ENCODE assay signal across 17 cellular contexts in genomic region chr10:131514454-131514853, GRCh38.
DNase-seq lines count a peak whose midpoint lies in the region; ATAC-seq, FAIRE-seq and TF ChIP-seq lines count a peak whose summit lies in the region.
"Had no signal": no experiment of that assay in that cellular context is flagged by ENCODE, and none has a peak within 500 bp of the region (broad histone marks: within the 10 kb centered on the region; RNA-seq: fewer than 3 reads in every experiment).

No MANE protein-coding gene starts in this region.

- peak in 1 of 2 donors; percentile 51 for ATAC-seq in stimulated activated naive B cell treated with anti-CD40 and anti-IgM and Interleukin-4, amounts not matched to agents 10 μg/mL and 1 μg/mL and 100 μg/mL, for 72 hours (replicated peaks)
- no peak for ATAC-seq in HG02938 (IDR thresholded peaks at IDR 0.05; ENCODE audit: unreplicated experiment)
- no peak for ATAC-seq in HG02870 (IDR thresholded peaks at IDR 0.05; ENCODE audit: unreplicated experiment)
- ATAC-seq: left ventricle myocardium superior had no signal

- H3K27me3 Mint-ChIP-seq in stimulated activated naive B cell treated with anti-CD40 and anti-IgM and Interleukin-4, amounts not matched to agents 10 μg/mL and 1 μg/mL and 100 μg/mL, for 72 hours = peaks cover 10 to 12% of the 10 kb centered on the region in 2 donors

- TF ChIP-seq POLR2A in esophagus squamous epithelium (IDR thresholded peaks at IDR 0.05) = no peak

- H3K36me3 Mint-ChIP-seq in stimulated activated naive B cell treated with anti-CD40 and anti-IgM and Interleukin-4, amounts not matched to agents 10 μg/mL and 1 μg/mL and 100 μg/mL, for 72 hours = no peaks in the 10 kb centered on the region
- H3K36me3 Mint-ChIP-seq: brain, naive B cell had no signal

- H4K20me1 ChIP-seq in hepatocyte (ENCODE audit: insufficient read depth, poor library complexity, severe bottlenecking) = no peaks in the 10 kb centered on the region

- H3K4me1 Mint-ChIP-seq in stimulated activated naive B cell treated with anti-CD40 and anti-IgM and Interleukin-4, amounts not matched to agents 10 μg/mL and 1 μg/mL and 100 μg/mL, for 72 hours = no peaks in the 10 kb centered on the region

- FAIRE-seq in RCC 7860 (lab: Jason Lieb, UNC) = peak; percentile 53

- peaks cover 0 to 6% of the 10 kb centered on the region in 2 donors for H3K9me3 Mint-ChIP-seq in stimulated activated naive B cell treated with anti-CD40 and anti-IgM and Interleukin-4, amounts not matched to agents 10 μg/mL and 1 μg/mL and 100 μg/mL, for 72 hours

- H3K4me1 ChIP-seq in hepatocyte (ENCODE audit: insufficient read depth) (no peaks in the 10 kb centered on the region), esophagus squamous epithelium (no peaks in the 10 kb centered on the region)
- H3K4me1 ChIP-seq: prostate gland, upper lobe of left lung had no signal

- intact Hi-C loops in esophagus squamous epithelium (cut with DNase I) = no loop called here

- no peaks in the 10 kb centered on the region for H3K79me2 ChIP-seq in hepatocyte

- H3K27ac Mint-ChIP-seq in stimulated activated naive B cell treated with anti-CD40 and anti-IgM and Interleukin-4, amounts not matched to agents 10 μg/mL and 1 μg/mL and 100 μg/mL, for 72 hours = no peak overlapping the region
- H3K27ac Mint-ChIP-seq: naive B cell had no signal

- no peak overlapping the region for H3K4me3 ChIP-seq in hepatocyte
- H3K4me3 ChIP-seq in esophagus squamous epithelium = no peak overlapping the region
- H3K4me3 ChIP-seq: prostate gland, upper lobe of left lung had no signal

- no peak overlapping the region for H3K4me2 ChIP-seq in hepatocyte
- H3K4me2 ChIP-seq: SK-N-SH had no signal

- no peaks in the 10 kb centered on the region for H3K9me2 ChIP-seq in hepatocyte (replicated peaks; ENCODE audit: insufficient read depth)
- H3K9me2 ChIP-seq: SK-N-SH had no signal

- H3K27ac ChIP-seq in hepatocyte (no peak overlapping the region), esophagus squamous epithelium (no peak overlapping the region)
- H3K27ac ChIP-seq: prostate gland, upper lobe of left lung had no signal

- 35% methylated on average over 12 of the region's 12 CpGs for WGBS in hepatocyte (ENCODE audit: low lambda C conversion rate, missing lambda C conversion rate)
- 22 to 30% methylated on average over 11 to 12 of the region's 12 CpGs for WGBS in esophagus squamous epithelium, 2 donors

- no peak overlapping the region for H3K4me3 Mint-ChIP-seq in stimulated activated naive B cell treated with anti-CD40 and anti-IgM and Interleukin-4, amounts not matched to agents 10 μg/mL and 1 μg/mL and 100 μg/mL, for 72 hours

- H3K27me3 ChIP-seq in hepatocyte (peaks cover 7% of the 10 kb centered on the region), esophagus squamous epithelium (peaks cover 0 to 29% (median 0%) of the 10 kb centered on the region in 4 donors)
- H3K27me3 ChIP-seq: upper lobe of left lung had no signal

- TF ChIP-seq CTCF in hepatocyte (IDR thresholded peaks at IDR 0.05; ENCODE audit: poor library complexity) (no peak), esophagus squamous epithelium (IDR thresholded peaks at IDR 0.05) (no peak)

- H3K36me3 ChIP-seq in hepatocyte (replicated peaks; ENCODE audit: insufficient read depth, low read depth) (no peaks in the 10 kb centered on the region), esophagus squamous epithelium (no peaks in the 10 kb centered on the region)
- H3K36me3 ChIP-seq: prostate gland, upper lobe of left lung had no signal

- DNase-seq in stimulated activated CD4-positive, alpha-beta T cell treated with anti-CD3 and anti-CD28 coated beads, Interleukin-15, amount 100 ng/mL, for 24 hours = peak; percentile 31
- no peak for DNase-seq in stimulated activated CD4-positive, alpha-beta T cell treated with anti-CD3 and anti-CD28 coated beads, Interleukin-4, amount 100 ng/mL, for 1 hour
- DNase-seq in RCC 7860 (ENCODE audit: low spot score) (peak; percentile 55), hepatocyte (ENCODE audit: low spot score) (peak; percentile 44), esophagus squamous epithelium (lab: John Stamatoyannopoulos, UW) (no peak)
- DNase-seq in stimulated activated naive B cell treated with anti-CD40 and anti-IgM and Interleukin-4, amounts not matched to agents 10 μg/mL and 1 μg/mL and 100 μg/mL, for 72 hours = peak; percentile 6
- DNase-seq: activated naive CD4-positive, alpha-beta T cell; hippocampal formation; left ventricle myocardium superior; naive B cell; NCI-H1092 treated with DMSO at 0.1 percent for 48 hours; SK-N-SH; upper lobe of left lung had no signal

- H2AFZ ChIP-seq in hepatocyte = no peak overlapping the region

- no peaks in the 10 kb centered on the region for H3K9me3 ChIP-seq in hepatocyte (ENCODE audit: low read depth)
- peaks cover 0 to 18% (median 0%) of the 10 kb centered on the region in 3 donors for H3K9me3 ChIP-seq in esophagus squamous epithelium
- H3K9me3 ChIP-seq: prostate gland, SK-N-SH had no signal

Comparison
In these comparisons a context has a peak if more than half of its experiments do, and no peak if none do; other contexts are left out.
1. DNase-seq: peak in stimulated activated CD4-positive, alpha-beta T cell treated with anti-CD3 and anti-CD28 coated beads, Interleukin-15, amount 100 ng/mL, for 24 hours (single experiment), RCC 7860 (single experiment), hepatocyte (single experiment) and stimulated activated naive B cell treated with anti-CD40 and anti-IgM and Interleukin-4, amounts not matched to agents 10 μg/mL and 1 μg/mL and 100 μg/mL, for 72 hours (single experiment); none in stimulated activated CD4-positive, alpha-beta T cell treated with anti-CD3 and anti-CD28 coated beads, Interleukin-4, amount 100 ng/mL, for 1 hour (single experiment) and esophagus squamous epithelium (single experiment).